Comparison of ENCODE assay signal across 14 cellular contexts in the genomic region with DNA sequence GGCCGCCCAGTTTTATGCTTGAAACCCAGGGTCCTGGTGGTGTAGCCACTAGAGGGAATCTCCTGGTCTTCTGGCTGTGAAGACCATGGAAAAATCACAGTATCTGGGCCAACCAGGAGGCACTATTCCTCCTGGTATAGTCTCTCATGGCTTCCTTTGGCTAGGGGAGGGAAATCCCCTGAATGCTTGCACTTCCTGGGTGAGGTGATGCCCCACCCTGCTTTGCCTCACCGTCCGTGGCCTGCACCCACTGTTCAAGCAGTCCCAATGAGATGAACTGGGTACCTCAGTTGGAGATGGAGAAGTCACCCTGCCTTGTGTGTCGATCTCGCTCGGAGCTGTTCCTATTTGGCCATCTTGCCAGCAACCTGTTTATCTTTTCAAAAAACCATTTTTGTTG. TPM values are rescaled to one million over a fixed set of nuclear protein-coding genes. Genes with fewer than 3 reads are reported as not detected.
DNase-seq lines count a peak whose midpoint lies in the region; ATAC-seq and TF ChIP-seq lines count a peak whose summit lies in the region.
"Had no signal": no experiment of that assay in that cellular context is flagged by ENCODE, and none has a peak within 500 bp of the region (broad histone marks: within the 10 kb centered on the region; RNA-seq: fewer than 3 reads in every experiment).

No MANE protein-coding gene starts in this region.

- H3K4me3 Mint-ChIP-seq in activated CD8-positive, alpha-beta memory T cell treated with anti-CD3 and anti-CD28 coated beads, Interleukin-2, amount 10 ng/mL, durations not matched to agents 7 days and 5 days, result no peak overlapping the region

- H3K4me1 Mint-ChIP-seq in activated CD8-positive, alpha-beta memory T cell treated with anti-CD3 and anti-CD28 coated beads, Interleukin-2, amount 10 ng/mL, durations not matched to agents 7 days and 5 days, result peaks cover 20% of the 10 kb centered on the region

- H3K4me3 ChIP-seq in PC-9, result no peak overlapping the region
- H3K4me3 ChIP-seq in GM23248, result no peak overlapping the region
- H3K4me3 ChIP-seq: dorsolateral prefrontal cortex, gastroesophageal sphincter had no signal

- peaks cover 6% of the 10 kb centered on the region for H3K9me3 Mint-ChIP-seq in activated CD8-positive, alpha-beta memory T cell treated with anti-CD3 and anti-CD28 coated beads, Interleukin-2, amount 10 ng/mL, durations not matched to agents 7 days and 5 days (ENCODE audit: low read depth)

- no peaks in the 10 kb centered on the region; the same call in 1 of the 2 replicates for H3K9me3 ChIP-seq in PC-9 (ENCODE audit: insufficient read depth, low read depth)
- H3K9me3 ChIP-seq in GM23248 (ENCODE audit: low read depth), result no peaks in the 10 kb centered on the region
- H3K9me3 ChIP-seq: gastroesophageal sphincter, neutrophil had no signal

- no peaks in the 10 kb centered on the region for H3K4me1 ChIP-seq in PC-9 (replicated peaks; ENCODE audit: insufficient read depth)
- H3K4me1 ChIP-seq in GM23248 (ENCODE audit: insufficient read depth), result no peaks in the 10 kb centered on the region
- H3K4me1 ChIP-seq: gastroesophageal sphincter had no signal

- TF ChIP-seq CTCF in PC-9 (conservative IDR thresholded peaks at IDR 0.05), result no peak

- no peak overlapping the region for H3K9ac ChIP-seq in GM23248

- H3K36me3 Mint-ChIP-seq in activated CD8-positive, alpha-beta memory T cell treated with anti-CD3 and anti-CD28 coated beads, Interleukin-2, amount 10 ng/mL, durations not matched to agents 7 days and 5 days, result peaks cover 40% of the 10 kb centered on the region

- ATAC-seq in activated CD8-positive, alpha-beta memory T cell treated with anti-CD3 and anti-CD28 coated beads, Interleukin-2, amount 10 ng/mL, durations not matched to agents 7 days and 5 days, result peak; percentile 66
- ATAC-seq: gastroesophageal sphincter had no signal

- no peak overlapping the region for H3K27ac ChIP-seq in PC-9
- no peak overlapping the region for H3K27ac ChIP-seq in GM23248
- H3K27ac ChIP-seq: gastroesophageal sphincter, neutrophil had no signal

- no peaks in the 10 kb centered on the region for H3K27me3 Mint-ChIP-seq in activated CD8-positive, alpha-beta memory T cell treated with anti-CD3 and anti-CD28 coated beads, Interleukin-2, amount 10 ng/mL, durations not matched to agents 7 days and 5 days

- H3K27me3 ChIP-seq in PC-9 (ENCODE audit: insufficient read depth, low read depth), result no peaks in the 10 kb centered on the region
- no peaks in the 10 kb centered on the region for H3K27me3 ChIP-seq in GM23248 (replicated peaks; ENCODE audit: insufficient read depth)
- H3K27me3 ChIP-seq: dorsolateral prefrontal cortex, gastroesophageal sphincter, neutrophil had no signal

- in situ Hi-C loops in GM23248 (cut with MboI), result no loop called here

- intact Hi-C loops in PC-9 (cut with micrococcal nuclease; ENCODE audit: unreplicated experiment), result no loop called here

- POLR2A ChIA-PET in PC-9 (lab: Charles Lee; ENCODE audit: unreplicated experiment), result no interaction called here

- H3K27ac Mint-ChIP-seq in activated CD8-positive, alpha-beta memory T cell treated with anti-CD3 and anti-CD28 coated beads, Interleukin-2, amount 10 ng/mL, durations not matched to agents 7 days and 5 days, result peak overlapping the region; percentile 62

- H3F3A ChIP-seq in PC-9 (ENCODE audit: insufficient read depth, low read depth) (no peaks in the 10 kb centered on the region), GM23248 (ENCODE audit: insufficient read depth) (no peaks in the 10 kb centered on the region)

- no peaks in the 10 kb centered on the region for H3K36me3 ChIP-seq in PC-9 (ENCODE audit: low read depth)
- H3K36me3 ChIP-seq in GM23248 (ENCODE audit: low read depth), result no peaks in the 10 kb centered on the region
- H3K36me3 ChIP-seq: gastroesophageal sphincter, neutrophil had no signal

- WGBS in GM23248 (ENCODE audit: low coverage in 1 of 2, low lambda C conversion rate in 2 of 2, missing lambda C conversion rate in 2 of 2), 2 experiments, result 75 to 87% methylated on average over 5 to 6 of the region's 6 CpGs

- H3K4me2 ChIP-seq in PC-9 (no peak overlapping the region), GM23248 (ENCODE audit: unreplicated experiment) (no peak overlapping the region)

- H2AFZ ChIP-seq in PC-9 (no peak overlapping the region), GM23248 (no peak overlapping the region)

- DNase-seq in activated CD8-positive, alpha-beta memory T cell treated with anti-CD3 and anti-CD28 coated beads, Interleukin-2, amount 10 ng/mL, durations not matched to agents 7 days and 5 days, result peak; percentile 54
- no peak for DNase-seq in activated CD8-positive, alpha-beta memory T cell treated with anti-CD3 and anti-CD28 coated beads, Interleukin-2, amount 50 U/mL, for 4 hours
- DNase-seq in T-helper 1 cell, result peak in 3 of 5 donors; percentile 12 to 47 (median 17)
- peak; percentile 24 for DNase-seq in activated effector memory CD4-positive, alpha-beta T cell treated with Interleukin-2 at 50 U/mL for 16 hours
- peak; percentile 16 to 34 for DNase-seq in stimulated activated CD4-positive, alpha-beta T cell treated with anti-CD3 and anti-CD28 coated beads, Interleukin-4, amount 100 ng/mL, for 4 hours
- no peak for DNase-seq in D341Med (ENCODE audit: low spot score)
- no peak for DNase-seq in PC-9
- no peak for DNase-seq in GM23248
- DNase-seq: 8988T, dorsolateral prefrontal cortex, NCI-H1694, substantia nigra had no signal

- no TSS peak for BruUV-seq in PC-9 (replicated peaks; lab: Mats Ljungman, UMichigan)

- CTCF ChIA-PET in activated CD8-positive, alpha-beta memory T cell treated with anti-CD3 and anti-CD28 coated beads, Interleukin-2, amount 10 ng/mL, durations not matched to agents 7 days and 5 days (lab: Charles Lee), result interaction anchor here (0.7 kb wide), 1 partner anchor 507 kb away, joined by 3 read pairs; no protein-coding TSS in a partner anchor
- CTCF ChIA-PET in PC-9 (lab: Charles Lee), result no interaction called here

- H3K79me2 ChIP-seq in PC-9 (ENCODE audit: low read depth), result no peaks in the 10 kb centered on the region
- no peaks in the 10 kb centered on the region for H3K79me2 ChIP-seq in GM23248 (ENCODE audit: insufficient read depth)

- H4K20me1 ChIP-seq in PC-9 (ENCODE audit: insufficient read depth) (no peaks in the 10 kb centered on the region), GM23248 (ENCODE audit: insufficient read depth) (no peaks in the 10 kb centered on the region)

- H3K9me2 ChIP-seq in PC-9 (ENCODE audit: insufficient read depth), result no peaks in the 10 kb centered on the region
- no peaks in the 10 kb centered on the region for H3K9me2 ChIP-seq in GM23248 (ENCODE audit: insufficient read depth)

RNA-seq across cellular contexts. Expression of gene ZNF337, which starts 10.1 kb away (rescaled TPM):
- 10 to 100 TPM; 15.2 to 20.2 TPM for total RNA-seq in activated CD8-positive, alpha-beta memory T cell treated with anti-CD3 and anti-CD28 coated beads, Interleukin-2, amount 10 ng/mL, durations not matched to agents 7 days and 5 days
- total RNA-seq in PC-9 (2021), result 12.8 and 14.6 TPM in 2 replicates
- 6.4 and 9.1 TPM in 2 replicates for total RNA-seq in GM23248 (2014; rRNA removed; shearing (Covaris generic))
- polyA plus RNA-seq in GM23248 (2016; fragmentation: Nextera tagmentation; extraction: Ambion mirVana), result 4.0 and 4.7 TPM in 2 replicates

Comparison
In these comparisons a context has a peak if more than half of its experiments do, and no peak if none do; other contexts are left out.
1. DNase-seq: peak in activated CD8-positive, alpha-beta memory T cell treated with anti-CD3 and anti-CD28 coated beads, Interleukin-2, amount 10 ng/mL, durations not matched to agents 7 days and 5 days (single experiment), T-helper 1 cell (3 of 5), activated effector memory CD4-positive, alpha-beta T cell treated with Interleukin-2 at 50 U/mL for 16 hours (single experiment) and stimulated activated CD4-positive, alpha-beta T cell treated with anti-CD3 and anti-CD28 coated beads, Interleukin-4, amount 100 ng/mL, for 4 hours (2 of 2); none in activated CD8-positive, alpha-beta memory T cell treated with anti-CD3 and anti-CD28 coated beads, Interleukin-2, amount 50 U/mL, for 4 hours (single experiment), D341Med (single experiment), PC-9 (0 of 2) and GM23248 (single experiment).